In genomic region chr4:87445964-87446363, GRCh38 we compare ENCODE assay signal across 26 cellular contexts.
"Had no signal": no experiment of that assay in that cellular context is flagged by ENCODE, and none has a peak within 500 bp of the region (broad histone marks: within the 10 kb centered on the region; RNA-seq: fewer than 3 reads in every experiment).

No MANE protein-coding gene starts in this region.

- H3K9me3 ChIP-seq: MG63, Peyer's patch, SJCRH30 had no signal

- H3K27ac ChIP-seq: RWPE1, SJCRH30 had no signal

- ATAC-seq: activated CD8-positive, alpha-beta memory T cell treated with anti-CD3 and anti-CD28 coated beads, Interleukin-2, amount 10 ng/mL, durations not matched to agents 7 days and 5 days; SK-N-SH treated with all-trans-retinoic acid at 6 μM for 48 hours had no signal

- H3K4me3 ChIP-seq: MG63, Peyer's patch, SJCRH30 had no signal

- H3K4me1 ChIP-seq: Peyer's patch, SJCRH30 had no signal

- DNase-seq: activated B cell treated with CpG ODN at 0.5 μM for 24 hours; activated CD4-positive, alpha-beta T cell treated with anti-CD3 and anti-CD28 coated beads for 1 hour; activated CD4-positive, alpha-beta T cell treated with anti-CD3 and anti-CD28 coated beads, Interleukin-2, amount 10 ng/mL, durations not matched to agents 24 days and 14 days; activated CD4-positive, alpha-beta T cell treated with anti-CD3 and anti-CD28 coated beads, Interleukin-2, amount 50 U/mL, for 48 hours; activated CD8-positive, alpha-beta memory T cell treated with anti-CD3 and anti-CD28 coated beads, Interleukin-2, amount 10 ng/mL, durations not matched to agents 7 days and 5 days; activated effector memory CD4-positive, alpha-beta T cell treated with Interleukin-2 at 50 U/mL for 16 hours; activated naive CD4-positive, alpha-beta T cell; activated T-cell treated with anti-CD3 and anti-CD28 coated beads, Interleukin-2, amount 50 U/mL, for 24 hours; amygdala; caudate nucleus; MG63; MV-4-11; NCI-H1092 treated with DMSO at 0.1 percent for 48 hours; NCI-H1417 treated with DMSO at 0.1 percent for 48 hours; NCI-H1694 treated with DMSO at 0.1 percent for 48 hours; NCI-H2029 treated with DMSO at 0.1 percent for 48 hours; NCI-H345; NCI-H510A; NCI-H69; NK-92 treated with Interleukin-12 subunit alpha and Interleukin-12 subunit beta, amount 100 ng/mL, for 24 hours; Right ventricle myocardium superior; SJCRH30; SW 1271 had no signal

- H3K27me3 ChIP-seq: MG63, Peyer's patch, SJCRH30 had no signal
